ENCODE assay signal across 9 cellular contexts in genomic region chr11:130434521-130435223, GRCh38. TPM values are rescaled to one million over a fixed set of nuclear protein-coding genes. Genes with fewer than 3 reads are reported as not detected.
DNase-seq lines count a peak whose midpoint lies in the region; ATAC-seq and TF ChIP-seq lines count a peak whose summit lies in the region.
"Had no signal": no experiment of that assay in that cellular context is flagged by ENCODE, and none has a peak within 500 bp of the region (broad histone marks: within the 10 kb centered on the region; RNA-seq: fewer than 3 reads in every experiment).

No MANE protein-coding gene starts in this region.

- DNase-seq in Caki2 (ENCODE audit: low read depth) (peak; percentile 64), HT-29 (ENCODE audit: low spot score) (peak; percentile 95), NOMO-1 (lab: John Stamatoyannopoulos, UW; ENCODE audit: unreplicated experiment in 2 of 2) (peak; percentile 79 to 82), epidermal melanocyte (ENCODE audit: insufficient read length, low spot score) (peak; percentile 83), mesothelial cell of epicardium (ENCODE audit: low spot score in 2 of 2, unreplicated experiment in 2 of 2) (peak in 1 of 2 experiments; percentile 81)
- DNase-seq in activated CD8-positive, alpha-beta memory T cell treated with anti-CD3 and anti-CD28 coated beads, Interleukin-2, amount 50 U/mL, for 24 hours (ENCODE audit: extremely low read depth): peak; percentile 26
- DNase-seq in stimulated activated CD8-positive, alpha-beta memory T cell treated with anti-CD3 and anti-CD28 coated beads, Interleukin-15, amount 100 ng/mL, for 48 hours (ENCODE audit: low read depth in 2 of 2): peak; percentile 37 to 45

- TF ChIP-seq CTCF in mesothelial cell of epicardium (IDR thresholded peaks at IDR 0.05; ENCODE audit: unreplicated experiment): peak; percentile 95

- in situ Hi-C loops in Caki2 (cut with HindIII; ENCODE audit: low pct_unique_long_range_greater_than_20kb, low sequenced_read_pairs): no loop called here

- H3K9me3 Mint-ChIP-seq in mesothelial cell of epicardium: no peaks in the 10 kb centered on the region
- H3K9me3 Mint-ChIP-seq: stimulated activated naive CD8-positive, alpha-beta T cell treated with anti-CD3 and anti-CD28 coated beads, Interleukin-15, Interleukin-2, amounts not matched to agents 100 ng/mL and 50 ng/mL, for 24 hours had no signal

- ATAC-seq in GM21360 (IDR thresholded peaks at IDR 0.05; ENCODE audit: unreplicated experiment): peak; percentile 80

- peaks cover 17% of the 10 kb centered on the region for H3K27me3 Mint-ChIP-seq in mesothelial cell of epicardium (ENCODE audit: low read depth)

- no peak overlapping the region for H3K27ac Mint-ChIP-seq in mesothelial cell of epicardium
- H3K27ac Mint-ChIP-seq: stimulated activated naive CD8-positive, alpha-beta T cell treated with anti-CD3 and anti-CD28 coated beads, Interleukin-15, Interleukin-2, amounts not matched to agents 100 ng/mL and 50 ng/mL, for 24 hours had no signal

- H3K4me3 Mint-ChIP-seq in mesothelial cell of epicardium: no peak overlapping the region
- H3K4me3 Mint-ChIP-seq: stimulated activated naive CD8-positive, alpha-beta T cell treated with anti-CD3 and anti-CD28 coated beads, Interleukin-15, Interleukin-2, amounts not matched to agents 100 ng/mL and 50 ng/mL, for 24 hours had no signal

- H3K4me1 Mint-ChIP-seq in mesothelial cell of epicardium: peaks cover 25% of the 10 kb centered on the region

- H3K36me3 Mint-ChIP-seq in mesothelial cell of epicardium: no peaks in the 10 kb centered on the region

RNA-seq across cellular contexts. Expression of gene ADAMTS8, which starts 6.3 kb away (rescaled TPM):
- total RNA-seq in Caki2 (2014; rRNA removed; shearing (Covaris generic); ENCODE audit: low replicate concordance): 0.12 and 0.74 TPM in 2 replicates
- not detected in 2 replicates for total RNA-seq in HT-29 (2014; rRNA removed; shearing (Covaris generic))
- total RNA-seq in mesothelial cell of epicardium: 0.70 to 1.3 TPM (median 0.96 TPM) in 3 replicates

RNA-seq across cellular contexts. Expression of gene ADAMTS15, which starts 13.8 kb away (rescaled TPM):
- 4.6 and 7.1 TPM in 2 replicates for total RNA-seq in Caki2 (2014; rRNA removed; shearing (Covaris generic); ENCODE audit: low replicate concordance)
- total RNA-seq in HT-29 (2014; rRNA removed; shearing (Covaris generic)): not detected in 2 replicates
- 8.1 to 9.9 TPM (median 9.4 TPM) in 3 replicates for total RNA-seq in mesothelial cell of epicardium
